8 cellular contexts compared by ENCODE assay signal in the genomic region with DNA sequence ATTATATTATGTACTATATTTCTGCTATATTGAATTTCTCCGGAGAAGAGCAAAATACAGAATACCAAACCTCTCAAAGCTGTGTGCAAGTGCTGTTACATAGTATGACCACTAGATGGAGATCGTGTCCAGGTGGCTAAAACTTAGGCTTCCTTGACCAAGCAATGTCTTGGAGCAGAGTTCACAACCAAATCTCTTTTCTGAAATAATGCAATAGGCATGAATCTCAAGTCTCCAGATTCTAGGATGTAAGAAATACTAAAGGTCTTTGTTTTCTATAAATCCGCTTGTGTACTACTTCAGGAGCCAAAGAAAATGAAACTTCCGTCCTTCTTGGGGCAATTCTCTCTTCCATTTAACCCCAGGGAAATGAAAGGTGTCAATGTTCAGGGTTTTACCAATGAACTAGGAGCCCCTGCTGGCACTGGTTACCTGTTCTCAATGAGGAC.
DNase-seq lines count a peak whose midpoint lies in the region; ATAC-seq, FAIRE-seq and TF ChIP-seq lines count a peak whose summit lies in the region.

No MANE protein-coding gene starts in this region.

- WGBS in aorta, 2 donors: 6 to 9% methylated on average over 4 of the region's 4 CpGs

- peaks cover 3% of the 10 kb centered on the region for H3K27me3 Mint-ChIP-seq in chondrocyte (ENCODE audit: low read depth)

- H3K27ac Mint-ChIP-seq in chondrocyte (ENCODE audit: unreplicated experiment): no peak overlapping the region

- intact Hi-C loops in aorta (cut with DNase I): loop anchor here (5.0 to 10.0 kb wide), 3 partner anchors 460 to 533 kb away; no protein-coding TSS in a partner anchor

- H3K4me1 Mint-ChIP-seq in chondrocyte (ENCODE audit: low read depth): peaks cover 5% of the 10 kb centered on the region

- no peaks in the 10 kb centered on the region for H3K27me3 ChIP-seq in aorta (ENCODE audit: control insufficient read depth in 1 of 2, insufficient read depth in 2 of 2, low read length in 1 of 2)

- H3K9me3 Mint-ChIP-seq in chondrocyte (ENCODE audit: low read depth): peaks cover 14% of the 10 kb centered on the region

- no peak overlapping the region for H3K4me3 ChIP-seq in aorta (ENCODE audit: low read length in 2 of 2)

- no peak overlapping the region for H3K4me3 Mint-ChIP-seq in chondrocyte (ENCODE audit: unreplicated experiment)

- DNase-seq in GM10266 (ENCODE audit: extremely low spot score): no peak
- DNase-seq in NCI-H82 treated with DMSO at 0.1 percent for 48 hours (lab: John Stamatoyannopoulos, UW; ENCODE audit: unreplicated experiment): peak; percentile 35
- no peak for DNase-seq in chondrocyte (ENCODE audit: low spot score)
- no peak for DNase-seq in left lobe of liver (ENCODE audit: low spot score)
- DNase-seq in aorta: no peak

- H3K36me3 ChIP-seq in aorta (ENCODE audit: control insufficient read depth in 1 of 2, insufficient read depth in 2 of 2, low read length in 1 of 2): no peaks in the 10 kb centered on the region

- H3K36me3 Mint-ChIP-seq in chondrocyte (ENCODE audit: low read depth): peaks cover 2% of the 10 kb centered on the region

- ATAC-seq in HG03442 (IDR thresholded peaks at IDR 0.05; ENCODE audit: unreplicated experiment) (peak; percentile 63), left lobe of liver (peak; percentile 99), aorta (ENCODE audit: low FRiP score) (peak; percentile 87)
- no peak for ATAC-seq in activated CD4-positive, CD25-positive, alpha-beta regulatory T cell treated with anti-CD3 and anti-CD28 coated beads, Interleukin-2, amount 50 U/mL, for 24 hours

- no peaks in the 10 kb centered on the region for H3K9me3 ChIP-seq in aorta (ENCODE audit: control insufficient read depth, low read length)

- no peaks in the 10 kb centered on the region for H3K4me1 ChIP-seq in aorta (ENCODE audit: control insufficient read depth in 1 of 2, insufficient read depth in 2 of 2, low read length in 2 of 2)

- TF ChIP-seq CTCF in GM10266 (IDR thresholded peaks at IDR 0.05; ENCODE audit: control insufficient read depth, insufficient read depth, low read depth, missing control alignments): peak; percentile 84
- peak; percentile 96 for TF ChIP-seq CTCF in chondrocyte (IDR thresholded peaks at IDR 0.05)

- peak; percentile 91 for FAIRE-seq in A204.1 (lab: Jason Lieb, UNC)

- no peak overlapping the region for H3K27ac ChIP-seq in aorta (ENCODE audit: low read depth in 1 of 2, low read length in 2 of 2)

Comparison
In these comparisons a context has a peak if more than half of its experiments do, and no peak if none do; other contexts are left out.
1. ATAC-seq: peak in HG03442 (single experiment), left lobe of liver (single experiment) and aorta (single experiment); none in activated CD4-positive, CD25-positive, alpha-beta regulatory T cell treated with anti-CD3 and anti-CD28 coated beads, Interleukin-2, amount 50 U/mL, for 24 hours (0 of 2).